In the genomic region with DNA sequence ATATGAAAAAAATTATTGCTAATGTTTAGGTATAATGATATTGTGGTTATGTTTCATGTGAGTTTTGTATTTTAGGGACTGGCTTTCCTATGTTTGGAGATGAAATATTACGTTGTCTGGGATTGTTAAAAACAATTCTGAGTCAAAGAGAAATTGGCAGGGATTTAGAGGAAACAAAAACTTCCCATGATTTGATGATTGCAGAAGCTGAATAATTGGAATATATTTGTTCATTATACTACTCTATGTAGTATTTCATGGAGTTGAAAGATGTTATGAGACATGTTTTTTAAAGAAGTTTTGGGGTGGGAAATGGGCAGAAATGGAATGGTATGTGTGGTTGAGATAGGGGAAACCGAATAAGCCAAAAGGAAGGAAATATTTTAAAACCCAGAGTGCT, we compare ENCODE assay signal across 25 cellular contexts.
"Had no signal": no experiment of that assay in that cellular context is flagged by ENCODE, and none has a peak within 500 bp of the region (broad histone marks: within the 10 kb centered on the region; RNA-seq: fewer than 3 reads in every experiment).

No MANE protein-coding gene starts in this region.

- H3K36me3 ChIP-seq: neutrophil, pancreas, right lobe of liver, sigmoid colon, stomach, thoracic aorta, thyroid gland, tibial nerve, upper lobe of left lung, vagina had no signal

- H3K27me3 ChIP-seq: neutrophil, pancreas, right lobe of liver, sigmoid colon, stomach, thyroid gland, tibial nerve, upper lobe of left lung, vagina had no signal

- ATAC-seq: natural killer cell treated with Interleukin-12 subunit alpha and Interleukin-12 subunit beta and Interleukin-15 and Interleukin-18, amount 100 ng/mL, for 72 hours; pancreas; psoas muscle; right cardiac atrium; right lobe of liver; stimulated activated effector memory CD8-positive, alpha-beta T cell treated with anti-CD3 and anti-CD28 coated beads, Interleukin-12 subunit alpha, Interleukin-12 subunit beta, amount 100 ng/mL, for 72 hours; stimulated activated naive B cell treated with anti-CD40 and anti-IgM and Interleukin-4, amounts not matched to agents 10 μg/mL and 1 μg/mL and 100 μg/mL, for 72 hours had no signal

- FAIRE-seq: pancreas, small intestine, urothelium cell line had no signal

- H3K4me3 ChIP-seq: pancreas, psoas muscle, right lobe of liver, sigmoid colon, stomach, thoracic aorta, thyroid gland, tibial nerve, upper lobe of left lung, vagina had no signal

- H3K27ac ChIP-seq: neutrophil, pancreas, psoas muscle, right lobe of liver, sigmoid colon, stomach, thoracic aorta, thyroid gland, tibial nerve, upper lobe of left lung, vagina had no signal

- H3K4me1 ChIP-seq: pancreas, psoas muscle, right lobe of liver, sigmoid colon, stomach, thyroid gland, tibial nerve, vagina had no signal

- H3K9me3 ChIP-seq: neutrophil, pancreas, psoas muscle, right lobe of liver, sigmoid colon, stomach, thoracic aorta, thyroid gland, tibial nerve, upper lobe of left lung, vagina had no signal

- DNase-seq: nephron progenitor cell; nucleus accumbens; pancreas; psoas muscle; right cardiac atrium; right lobe of liver; sigmoid colon; small intestine; stimulated activated CD4-positive, alpha-beta T cell treated with anti-CD3 and anti-CD28 coated beads, Interleukin-15, amount 100 ng/mL, for 24 hours; stimulated activated CD4-positive, alpha-beta T cell treated with anti-CD3 and anti-CD28 coated beads, Interleukin-2, amount 100 ng/mL, for 24 hours; stimulated activated CD4-positive, alpha-beta T cell treated with anti-CD3 and anti-CD28 coated beads, Interleukin-2, amount 100 ng/mL, for 48 hours; stimulated activated CD4-positive, alpha-beta T cell treated with anti-CD3 and anti-CD28 coated beads, Interleukin-4, amount 100 ng/mL, for 24 hours; stimulated activated naive B cell treated with anti-CD40 and anti-IgM and Interleukin-4, amounts not matched to agents 10 μg/mL and 1 μg/mL and 100 μg/mL, for 72 hours; stimulated activated naive CD4-positive, alpha-beta T cell treated with Interleukin-2 at 50 U/mL for 16 hours; stomach; thyroid gland; trophoblast cell; upper lobe of left lung had no signal
